Comparison of ENCODE assay signal across 31 cellular contexts in genomic region chr10:130012129-130012528, GRCh38. TPM values are rescaled to one million over a fixed set of nuclear protein-coding genes. Genes with fewer than 3 reads are reported as not detected.
"Had no signal": no experiment of that assay in that cellular context is flagged by ENCODE, and none has a peak within 500 bp of the region (broad histone marks: within the 10 kb centered on the region; RNA-seq: fewer than 3 reads in every experiment).

No MANE protein-coding gene starts in this region.

- H3K4me3 ChIP-seq: coronary artery, esophagus squamous epithelium, heart right ventricle, left lung, ovary, psoas muscle, sigmoid colon, testis, tibial artery had no signal

- DNase-seq: dermis blood vessel endothelial cell; effector memory CD4-positive, alpha-beta T cell; esophagus squamous epithelium; foreskin melanocyte; glutamatergic neuron; heart right ventricle; hippocampal formation; left cardiac atrium; left lung; mesenchymal stem cell; midbrain; naive thymus-derived CD4-positive, alpha-beta T cell; nephron progenitor cell; ovary; posterior cingulate gyrus; psoas muscle; right cardiac atrium; sigmoid colon; stimulated activated CD4-positive, alpha-beta T cell treated with anti-CD3 and anti-CD28 coated beads, Interleukin-2, amount 100 ng/mL, for 24 hours; stimulated activated CD4-positive, alpha-beta T cell treated with anti-CD3 and anti-CD28 coated beads, Interleukin-4, amount 100 ng/mL, for 24 hours; stimulated activated naive CD8-positive, alpha-beta T cell treated with anti-CD3 and anti-CD28 coated beads, Interleukin-15, Interleukin-2, amounts not matched to agents 100 U/mL and 50 U/mL, for 24 hours; substantia nigra; testis; tibial artery had no signal

- H3K4me3 Mint-ChIP-seq: naive thymus-derived CD4-positive, alpha-beta T cell; stimulated activated memory B cell treated with anti-CD40 and anti-IgM and Interleukin-4, amounts not matched to agents 10 μg/mL and 1 μg/mL and 100 μg/mL, for 72 hours; type B pancreatic cell had no signal

- H3K9me3 Mint-ChIP-seq: nephron progenitor cell; stimulated activated memory B cell treated with anti-CD40 and anti-IgM and Interleukin-4, amounts not matched to agents 10 μg/mL and 1 μg/mL and 100 μg/mL, for 72 hours; type B pancreatic cell had no signal

- FAIRE-seq: endothelial cell of umbilical vein, islet of Langerhans had no signal

- H3K9me3 ChIP-seq: esophagus squamous epithelium, heart right ventricle, left lung, ovary, psoas muscle, sigmoid colon, testis, tibial artery had no signal

- H3K27ac ChIP-seq: coronary artery, esophagus squamous epithelium, heart right ventricle, left lung, ovary, psoas muscle, sigmoid colon, testis, tibial artery had no signal

- H3K4me1 Mint-ChIP-seq: naive thymus-derived CD4-positive, alpha-beta T cell; stimulated activated memory B cell treated with anti-CD40 and anti-IgM and Interleukin-4, amounts not matched to agents 10 μg/mL and 1 μg/mL and 100 μg/mL, for 72 hours had no signal

- ATAC-seq: heart right ventricle; left cardiac atrium; left lung; naive thymus-derived CD4-positive, alpha-beta T cell; psoas muscle; right cardiac atrium; stimulated activated memory B cell treated with anti-CD40 and anti-IgM and Interleukin-4, amounts not matched to agents 10 μg/mL and 1 μg/mL and 100 μg/mL, for 72 hours; stimulated activated naive CD8-positive, alpha-beta T cell treated with anti-CD3 and anti-CD28 coated beads, Interleukin-15, Interleukin-2, amounts not matched to agents 100 U/mL and 50 U/mL, for 24 hours had no signal

- H3K4me1 ChIP-seq: esophagus squamous epithelium, heart right ventricle, left lung, psoas muscle, testis, tibial artery had no signal

- H3K27me3 ChIP-seq: ovary, testis had no signal

- H3K36me3 Mint-ChIP-seq: naive thymus-derived CD4-positive, alpha-beta T cell; stimulated activated memory B cell treated with anti-CD40 and anti-IgM and Interleukin-4, amounts not matched to agents 10 μg/mL and 1 μg/mL and 100 μg/mL, for 72 hours; type B pancreatic cell had no signal

- H3K27ac Mint-ChIP-seq: naive thymus-derived CD4-positive, alpha-beta T cell; nephron progenitor cell; stimulated activated memory B cell treated with anti-CD40 and anti-IgM and Interleukin-4, amounts not matched to agents 10 μg/mL and 1 μg/mL and 100 μg/mL, for 72 hours; type B pancreatic cell had no signal

- H3K36me3 ChIP-seq: esophagus squamous epithelium, heart right ventricle, left lung, ovary, sigmoid colon, tibial artery had no signal

RNA-seq across cellular contexts. Expression of gene EBF3, which starts 48.1 kb away (rescaled TPM):
- total RNA-seq: epithelial cell of proximal tubule; kidney epithelial cell; naive thymus-derived CD4-positive, alpha-beta T cell had no signal
